14 cellular contexts compared by ENCODE assay signal in genomic region chr12:32566663-32567634, GRCh38.
DNase-seq lines count a peak whose midpoint lies in the region; ATAC-seq and TF ChIP-seq lines count a peak whose summit lies in the region.
"Had no signal": no experiment of that assay in that cellular context is flagged by ENCODE, and none has a peak within 500 bp of the region (broad histone marks: within the 10 kb centered on the region; RNA-seq: fewer than 3 reads in every experiment).

No MANE protein-coding gene starts in this region.

- 78% methylated on average over 8 of the region's 8 CpGs for WGBS in smooth muscle cell (ENCODE audit: low lambda C conversion rate)

- TF ChIP-seq CTCF in brain (conservative IDR thresholded peaks at IDR 0.05) (no peak), smooth muscle cell (IDR thresholded peaks at IDR 0.05; ENCODE audit: borderline replicate concordance, insufficient read depth, poor library complexity, severe bottlenecking) (no peak)

- H3K4me1 ChIP-seq in HUES48 (ENCODE audit: control insufficient read depth, insufficient read depth, low read length) (peaks cover 45% of the 10 kb centered on the region), smooth muscle cell (ENCODE audit: low read depth) (peaks cover 26% of the 10 kb centered on the region)

- DNase-seq in kidney tubule cell (ENCODE audit: low spot score), result peak; percentile 21
- DNase-seq in smooth muscle cell (lab: John Stamatoyannopoulos, UW; ENCODE audit: unreplicated experiment), result no peak
- no peak for DNase-seq in activated naive CD8-positive, alpha-beta T cell treated with anti-CD3 and anti-CD28 coated beads, Interleukin-2, amount 50 U/mL, for 24 hours
- DNase-seq in GOT3 (lab: John Stamatoyannopoulos, UW), result no peak
- DNase-seq: activated CD4-positive, CD25-positive, alpha-beta regulatory T cell treated with anti-CD3 and anti-CD28 coated beads, Interleukin-2, amount 50 U/mL, for 72 hours; activated gamma-delta T cell treated with Interleukin-2 at 50 U/mL for 16 hours; NCI-H1048 had no signal

- H3K9ac ChIP-seq in HUES48 (ENCODE audit: low read depth, low read length) (no peak overlapping the region), smooth muscle cell (ENCODE audit: low read depth) (no peak overlapping the region)

- peaks cover 17% of the 10 kb centered on the region for H3K36me3 ChIP-seq in HUES48 (ENCODE audit: control insufficient read depth, insufficient read depth, low read length)
- H3K36me3 ChIP-seq in smooth muscle cell (ENCODE audit: low read depth), result no peaks in the 10 kb centered on the region

- peaks cover 80% of the 10 kb centered on the region for H3K4me1 Mint-ChIP-seq in brain
- no peaks in the 10 kb centered on the region for H3K4me1 Mint-ChIP-seq in activated naive CD8-positive, alpha-beta T cell treated with anti-CD3 and anti-CD28 coated beads, Interleukin-2, amount 50 U/mL, for 24 hours
- H3K4me1 Mint-ChIP-seq: CD8-positive, alpha-beta memory T cell had no signal

- H3K9me3 Mint-ChIP-seq in brain, result peaks cover 0 to 19% (median 15%) of the 10 kb centered on the region in 5 experiments
- no peaks in the 10 kb centered on the region for H3K9me3 Mint-ChIP-seq in activated naive CD8-positive, alpha-beta T cell treated with anti-CD3 and anti-CD28 coated beads, Interleukin-2, amount 50 U/mL, for 24 hours

- H3K79me2 ChIP-seq in smooth muscle cell (ENCODE audit: low read depth), result no peaks in the 10 kb centered on the region

- H3K27ac ChIP-seq in HUES48 (ENCODE audit: low read depth, low read length) (peak overlapping the region; percentile 39), smooth muscle cell (ENCODE audit: low read depth) (peak overlapping the region; percentile 92)

- peaks cover 8% of the 10 kb centered on the region for H3K27me3 Mint-ChIP-seq in brain
- no peaks in the 10 kb centered on the region for H3K27me3 Mint-ChIP-seq in activated naive CD8-positive, alpha-beta T cell treated with anti-CD3 and anti-CD28 coated beads, Interleukin-2, amount 50 U/mL, for 24 hours

- no peaks in the 10 kb centered on the region for H3F3A ChIP-seq in smooth muscle cell (ENCODE audit: low read depth)

- H2AFZ ChIP-seq in smooth muscle cell (ENCODE audit: low read depth), result no peak overlapping the region

- H3K4me3 ChIP-seq in HUES48 (ENCODE audit: low read depth, low read length) (no peak overlapping the region), smooth muscle cell (no peak overlapping the region)
- H3K4me3 ChIP-seq: GM12878 had no signal

- H3K4me2 ChIP-seq in smooth muscle cell, result peak overlapping the region; percentile 17

- peak overlapping the region in 4 of 5 experiments; percentile 16 to 86 (median 49) for H3K27ac Mint-ChIP-seq in brain
- no peak overlapping the region for H3K27ac Mint-ChIP-seq in activated naive CD8-positive, alpha-beta T cell treated with anti-CD3 and anti-CD28 coated beads, Interleukin-2, amount 50 U/mL, for 24 hours
- H3K27ac Mint-ChIP-seq: CD8-positive, alpha-beta memory T cell; mesothelial cell of epicardium had no signal

- peaks cover 58% of the 10 kb centered on the region for H3K36me3 Mint-ChIP-seq in brain
- no peaks in the 10 kb centered on the region for H3K36me3 Mint-ChIP-seq in activated naive CD8-positive, alpha-beta T cell treated with anti-CD3 and anti-CD28 coated beads, Interleukin-2, amount 50 U/mL, for 24 hours (ENCODE audit: low read depth)
- H3K36me3 Mint-ChIP-seq: CD8-positive, alpha-beta memory T cell had no signal

- no peaks in the 10 kb centered on the region for H3K9me3 ChIP-seq in HUES48 (ENCODE audit: control insufficient read depth, insufficient read depth, low read length)
- H3K9me3 ChIP-seq in smooth muscle cell (replicated peaks; ENCODE audit: low read depth), result no peaks in the 10 kb centered on the region

- H3K27me3 ChIP-seq in HUES48 (ENCODE audit: control insufficient read depth, insufficient read depth, low read length), result no peaks in the 10 kb centered on the region
- no peaks in the 10 kb centered on the region for H3K27me3 ChIP-seq in smooth muscle cell (ENCODE audit: low read depth)

- no peaks in the 10 kb centered on the region for H4K20me1 ChIP-seq in smooth muscle cell (ENCODE audit: low read depth)

- ATAC-seq in GM18861 (IDR thresholded peaks at IDR 0.05; ENCODE audit: unreplicated experiment) (no peak), HG02981 (IDR thresholded peaks at IDR 0.05; ENCODE audit: unreplicated experiment) (no peak)
- ATAC-seq in activated naive CD8-positive, alpha-beta T cell treated with anti-CD3 and anti-CD28 coated beads, Interleukin-2, amount 50 U/mL, for 24 hours, result no peak
- ATAC-seq: GM12878 had no signal

- H3K4me3 Mint-ChIP-seq in brain, result no peak overlapping the region
- no peak overlapping the region for H3K4me3 Mint-ChIP-seq in activated naive CD8-positive, alpha-beta T cell treated with anti-CD3 and anti-CD28 coated beads, Interleukin-2, amount 50 U/mL, for 24 hours
- H3K4me3 Mint-ChIP-seq: mesothelial cell of epicardium had no signal
